In genomic region chr10:43857206-43857952, GRCh38 we compare ENCODE assay signal across 13 cellular contexts.
DNase-seq lines count a peak whose midpoint lies in the region; ATAC-seq and TF ChIP-seq lines count a peak whose summit lies in the region.
"Had no signal": no experiment of that assay in that cellular context is flagged by ENCODE, and none has a peak within 500 bp of the region (broad histone marks: within the 10 kb centered on the region; RNA-seq: fewer than 3 reads in every experiment).

No MANE protein-coding gene starts in this region.

- H3K9me3 ChIP-seq in BE2C, result no peaks in the 10 kb centered on the region
- H3K9me3 ChIP-seq in osteoblast (ENCODE audit: low read depth, low read length), result no peaks in the 10 kb centered on the region
- H3K9me3 ChIP-seq in testis, result no peaks in the 10 kb centered on the region
- H3K9me3 ChIP-seq: Caco-2, ovary had no signal

- H3K4me3 ChIP-seq in BE2C (ENCODE audit: low read depth, low read length) (no peak overlapping the region), coronary artery (no peak overlapping the region), osteoblast (ENCODE audit: insufficient read depth, low read length) (no peak overlapping the region), testis (no peak overlapping the region)
- H3K4me3 ChIP-seq: ovary had no signal

- DNase-seq in BE2C (peak; percentile 86), M059J (ENCODE audit: low read depth) (peak; percentile 91), coronary artery (ENCODE audit: low spot score) (peak; percentile 50), osteoblast (ENCODE audit: insufficient read length, low spot score, missing footprints) (peak; percentile 89), testis (no peak), NCI-H2227 (lab: John Stamatoyannopoulos, UW; ENCODE audit: unreplicated experiment) (no peak)
- DNase-seq: activated CD4-positive, alpha-beta T cell treated with anti-CD3 and anti-CD28 coated beads, Interleukin-2, amount 10 ng/mL, durations not matched to agents 7 days and 5 days; Caco-2; NCI-H2171; SHP77 treated with DMSO at 0.1 percent for 48 hours had no signal

- peak overlapping the region; percentile 20 for H3K4me2 ChIP-seq in osteoblast (ENCODE audit: insufficient read depth, low read length)

- H3K79me2 ChIP-seq in osteoblast (ENCODE audit: insufficient read depth, low read length), result no peaks in the 10 kb centered on the region

- no peak for ATAC-seq in HG03135 (IDR thresholded peaks at IDR 0.05; ENCODE audit: unreplicated experiment)
- no peak for ATAC-seq in GM21447 (IDR thresholded peaks at IDR 0.05; ENCODE audit: unreplicated experiment)

- H3K4me1 ChIP-seq in BE2C (peaks cover 35% of the 10 kb centered on the region), osteoblast (ENCODE audit: insufficient read depth, low read length) (peaks cover 33% of the 10 kb centered on the region), testis (no peaks in the 10 kb centered on the region)

- WGBS in testis, 2 donors, result 84 to 87% methylated on average over 6 of the region's 6 CpGs

- no peak for TF ChIP-seq POLR2A in testis (IDR thresholded peaks at IDR 0.05)

- H3K36me3 ChIP-seq in BE2C, result no peaks in the 10 kb centered on the region
- H3K36me3 ChIP-seq in osteoblast (ENCODE audit: insufficient read depth, low read length), result no peaks in the 10 kb centered on the region
- H3K36me3 ChIP-seq in testis (ENCODE audit: low read depth, missing control alignments), result no peaks in the 10 kb centered on the region
- H3K36me3 ChIP-seq: ovary had no signal

- H3K27me3 ChIP-seq in BE2C, result no peaks in the 10 kb centered on the region
- H3K27me3 ChIP-seq in osteoblast (ENCODE audit: insufficient read depth, low read length), result no peaks in the 10 kb centered on the region
- no peaks in the 10 kb centered on the region for H3K27me3 ChIP-seq in testis
- H3K27me3 ChIP-seq: ovary had no signal

- H4K20me1 ChIP-seq in osteoblast (ENCODE audit: insufficient read depth, low read length), result no peaks in the 10 kb centered on the region

- H3K27ac ChIP-seq in coronary artery (peak overlapping the region in 1 of 2 donors; percentile 12), osteoblast (ENCODE audit: low read depth, low read length) (peak overlapping the region; percentile 81), testis (no peak overlapping the region)
- H3K27ac ChIP-seq: ovary had no signal

- intact Hi-C loops in testis (cut with DNase I; ENCODE audit: low total_unique reads), result no loop called here

- H2AFZ ChIP-seq in osteoblast (ENCODE audit: low read length), result no peak overlapping the region

- TF ChIP-seq CTCF in BE2C (IDR thresholded peaks at IDR 0.05; ENCODE audit: low read depth, low read length) (no peak), coronary artery (IDR thresholded peaks at IDR 0.05) (no peak), osteoblast (IDR thresholded peaks at IDR 0.05; ENCODE audit: extremely low read depth, low read depth, low read length) (no peak), testis (IDR thresholded peaks at IDR 0.05) (no peak)

Comparison
In these comparisons a context has a peak if more than half of its experiments do, and no peak if none do; other contexts are left out.
1. DNase-seq: peak in BE2C (single experiment), M059J (single experiment), coronary artery (single experiment) and osteoblast (single experiment); none in testis (single experiment) and NCI-H2227 (single experiment).